16 cellular contexts compared by ENCODE assay signal in the genomic region with DNA sequence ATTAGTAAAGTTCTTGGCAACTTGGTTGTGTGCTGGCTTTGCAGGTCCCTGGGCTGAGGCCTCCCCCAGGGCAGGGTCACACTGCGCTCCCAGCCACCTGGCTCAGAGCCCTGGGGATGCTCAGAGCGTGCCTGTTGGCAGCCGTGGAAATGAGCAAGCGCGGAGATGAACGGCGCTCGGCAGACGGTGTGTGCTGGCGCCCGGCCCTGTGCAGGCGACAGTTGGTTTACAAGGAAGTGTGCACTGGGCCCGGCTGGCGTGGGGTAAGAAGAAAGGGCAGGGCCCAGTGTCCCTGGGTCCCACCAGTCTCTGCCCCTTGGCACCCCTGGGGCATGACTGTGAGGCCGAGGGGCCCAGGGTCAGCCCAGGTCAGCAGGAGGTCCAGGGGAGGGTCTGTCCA. TPM values are rescaled to one million over a fixed set of nuclear protein-coding genes. Genes with fewer than 3 reads are reported as not detected.
DNase-seq lines count a peak whose midpoint lies in the region; ATAC-seq and TF ChIP-seq lines count a peak whose summit lies in the region.
"Had no signal": no experiment of that assay in that cellular context is flagged by ENCODE, and none has a peak within 500 bp of the region (broad histone marks: within the 10 kb centered on the region; RNA-seq: fewer than 3 reads in every experiment).

No MANE protein-coding gene starts in this region.

- peak; percentile 22 for DNase-seq in DMS153 treated with DMSO at 0.1 percent for 48 hours (lab: John Stamatoyannopoulos, UW; ENCODE audit: unreplicated experiment)
- DNase-seq in NCI-H446 treated with DMSO at 0.1 percent for 48 hours (lab: John Stamatoyannopoulos, UW), result peak; percentile 62
- peak; percentile 50 to 64 for DNase-seq in left colon
- DNase-seq in LoVo (ENCODE audit: low spot score), result no peak
- DNase-seq: activated CD4-positive, alpha-beta T cell treated with anti-CD3 and anti-CD28 coated beads, Interleukin-2, amount 10 ng/mL, durations not matched to agents 24 days and 14 days; CD4-positive, alpha-beta T cell; dermis blood vessel endothelial cell; DMS53; left ventricle myocardium superior; ovary; testis had no signal

- intact Hi-C loops in left colon (cut with DNase I, micrococcal nuclease), result no loop called here

- TF ChIP-seq CTCF in C4-2B (conservative IDR thresholded peaks at IDR 0.05), result no peak

- ATAC-seq in left colon, result peak; percentile 96
- ATAC-seq in HG03378 (IDR thresholded peaks at IDR 0.05; ENCODE audit: unreplicated experiment), result no peak
- ATAC-seq in GM18858 (IDR thresholded peaks at IDR 0.05; ENCODE audit: unreplicated experiment), result no peak
- ATAC-seq: left ventricle myocardium superior; stimulated activated memory B cell treated with anti-CD40 and anti-IgM and Interleukin-4, amounts not matched to agents 10 μg/mL and 1 μg/mL and 100 μg/mL, for 72 hours had no signal

- H3K27ac ChIP-seq in C4-2B, result peak overlapping the region; percentile 91
- H3K27ac ChIP-seq: cardiac muscle cell, ovary, testis had no signal

RNA-seq across cellular contexts. Expression of gene PEX10, which starts 25.7 kb away (rescaled TPM):
- 10 to 100 TPM; 17.8 to 19.9 TPM for total RNA-seq in left colon

RNA-seq across cellular contexts. Expression of gene PLCH2, which starts 38.1 kb away (rescaled TPM):
- 1 to 10 TPM; 3.6 to 4.6 TPM for total RNA-seq in left colon

RNA-seq across cellular contexts. Expression of gene RER1, which starts 46.4 kb away (rescaled TPM):
- total RNA-seq in left colon, result 100 to 1,000 TPM; 191 to 221 TPM

RNA-seq across cellular contexts. Expression of gene MORN1, which starts 46.7 kb away (rescaled TPM):
- total RNA-seq in left colon, result 10 to 100 TPM; 11.0 to 15.2 TPM
